ENCODE assay signal across 9 cellular contexts in the genomic region with DNA sequence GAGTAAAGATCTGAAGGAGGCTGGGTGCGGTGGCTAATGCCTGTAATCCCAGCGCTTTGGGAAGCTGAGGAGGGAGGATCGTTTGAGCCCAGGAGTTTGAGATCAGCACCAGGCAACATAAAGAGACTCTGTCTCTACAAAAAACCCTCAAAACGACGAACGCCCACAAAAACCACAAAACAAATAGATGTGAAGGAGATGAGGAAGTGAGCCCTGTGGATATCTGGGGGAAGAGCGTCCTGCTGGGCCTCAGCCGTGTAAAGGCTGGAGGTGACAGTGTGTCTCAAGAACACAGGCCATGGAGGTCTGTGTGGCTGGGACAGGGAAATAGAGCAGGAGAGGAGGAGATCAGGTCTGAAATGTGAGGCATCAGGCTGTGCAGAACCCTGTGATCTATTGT.
DNase-seq lines count a peak whose midpoint lies in the region; ATAC-seq and TF ChIP-seq lines count a peak whose summit lies in the region.
"Had no signal": no experiment of that assay in that cellular context is flagged by ENCODE, and none has a peak within 500 bp of the region (broad histone marks: within the 10 kb centered on the region; RNA-seq: fewer than 3 reads in every experiment).

No MANE protein-coding gene starts in this region.

- H3K27ac Mint-ChIP-seq in endodermal cell (peak overlapping the region; percentile 0), glutamatergic neuron (ENCODE audit: unreplicated experiment) (no peak overlapping the region)

- H3K9me3 Mint-ChIP-seq in endodermal cell, result no peaks in the 10 kb centered on the region
- H3K9me3 Mint-ChIP-seq in glutamatergic neuron (ENCODE audit: unreplicated experiment), result no peaks in the 10 kb centered on the region

- no peaks in the 10 kb centered on the region for H3K9me3 ChIP-seq in endodermal cell (ENCODE audit: control insufficient read depth, low read length)

- no peak overlapping the region for H3K9ac ChIP-seq in endodermal cell (ENCODE audit: extremely low read depth, low read length, poor library complexity, severe bottlenecking)

- peak; percentile 94 for ATAC-seq in HG02678 (IDR thresholded peaks at IDR 0.05; ENCODE audit: unreplicated experiment)

- peaks cover 3% of the 10 kb centered on the region for H3K36me3 Mint-ChIP-seq in endodermal cell (ENCODE audit: low read depth)
- no peaks in the 10 kb centered on the region for H3K36me3 Mint-ChIP-seq in glutamatergic neuron (ENCODE audit: unreplicated experiment)

- H3K27me3 ChIP-seq in endodermal cell (ENCODE audit: control insufficient read depth, insufficient read depth, low read length, poor library complexity, severe bottlenecking), result no peaks in the 10 kb centered on the region

- no peak overlapping the region for H3K27ac ChIP-seq in endodermal cell (ENCODE audit: low read depth, low read length)
- H3K27ac ChIP-seq: 22Rv1 had no signal

- H3K4me3 Mint-ChIP-seq in endodermal cell, result no peak overlapping the region
- H3K4me3 Mint-ChIP-seq in glutamatergic neuron (ENCODE audit: unreplicated experiment), result no peak overlapping the region

- H3K4me1 Mint-ChIP-seq in endodermal cell, result peaks cover 6% of the 10 kb centered on the region
- peaks cover 3% of the 10 kb centered on the region for H3K4me1 Mint-ChIP-seq in glutamatergic neuron (ENCODE audit: low read depth, unreplicated experiment)

- 71 to 85% methylated on average over 4 to 8 of the region's 8 CpGs for WGBS in endodermal cell (ENCODE audit: insufficient coverage in 1 of 2, insufficient read length in 1 of 2), 2 experiments

- DNase-seq in DMS153 (lab: John Stamatoyannopoulos, UW) (peak; percentile 0), DMS153 treated with DMSO at 0.1 percent for 48 hours (lab: John Stamatoyannopoulos, UW; ENCODE audit: unreplicated experiment) (no peak), NCI-H2029 (lab: John Stamatoyannopoulos, UW) (peak; percentile 33), endodermal cell (no peak), glutamatergic neuron (no peak), NCI-H2171 treated with DMSO at 0.1 percent for 48 hours (lab: John Stamatoyannopoulos, UW) (no peak)
- DNase-seq in central memory CD4-positive, alpha-beta T cell, result no peak

- H3K4me1 ChIP-seq in endodermal cell (ENCODE audit: control insufficient read depth, insufficient read depth, low read length), result peaks cover 3% of the 10 kb centered on the region

- no peak overlapping the region for H3K4me3 ChIP-seq in endodermal cell (ENCODE audit: low read length)

- no peaks in the 10 kb centered on the region for H3K36me3 ChIP-seq in endodermal cell (ENCODE audit: control insufficient read depth, insufficient read depth, low read length)

- H3K27me3 Mint-ChIP-seq in endodermal cell (ENCODE audit: insufficient read depth) (no peaks in the 10 kb centered on the region), glutamatergic neuron (ENCODE audit: unreplicated experiment) (no peaks in the 10 kb centered on the region)

- TF ChIP-seq CTCF in endodermal cell (conservative IDR thresholded peaks at IDR 0.05) (no peak), glutamatergic neuron (IDR thresholded peaks at IDR 0.05; ENCODE audit: partially characterized antibody, unreplicated experiment) (no peak)

Comparison
In these comparisons a context has a peak if more than half of its experiments do, and no peak if none do; other contexts are left out.
1. DNase-seq: peak in DMS153 (single experiment) and NCI-H2029 (single experiment); none in DMS153 treated with DMSO at 0.1 percent for 48 hours (single experiment), endodermal cell (single experiment), glutamatergic neuron (single experiment), NCI-H2171 treated with DMSO at 0.1 percent for 48 hours (single experiment) and central memory CD4-positive, alpha-beta T cell (single experiment).